Comparison of ENCODE assay signal across 23 cellular contexts in the genomic region with DNA sequence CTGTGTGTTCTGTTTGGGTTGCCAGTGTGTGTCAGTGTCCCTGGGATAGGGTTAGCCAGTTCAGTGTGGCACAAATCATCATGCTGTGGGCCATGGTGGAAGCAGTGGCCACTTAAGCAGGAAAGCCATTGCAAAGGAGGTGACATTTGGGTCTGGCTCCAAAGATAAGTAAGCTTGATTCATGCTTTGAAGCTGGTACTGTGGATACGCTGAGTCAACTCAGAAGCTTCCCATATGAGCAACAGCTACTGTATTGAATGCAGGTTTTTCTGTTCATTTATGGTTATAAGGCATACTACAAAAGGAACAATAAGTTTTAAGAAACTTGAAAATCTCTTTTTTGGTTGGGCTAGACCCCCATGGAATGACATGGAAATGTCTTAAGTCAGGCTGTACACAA.
"Had no signal": no experiment of that assay in that cellular context is flagged by ENCODE, and none has a peak within 500 bp of the region (broad histone marks: within the 10 kb centered on the region; RNA-seq: fewer than 3 reads in every experiment).

No MANE protein-coding gene starts in this region.

- ATAC-seq: stimulated activated memory B cell treated with anti-CD40 and anti-IgM and Interleukin-4, amounts not matched to agents 10 μg/mL and 1 μg/mL and 100 μg/mL, for 72 hours had no signal

- H3K4me1 Mint-ChIP-seq: activated naive CD4-positive, alpha-beta T cell treated with anti-CD3 and anti-CD28 coated beads, Interleukin-2, amount 50 U/mL, for 24 hours; stimulated activated memory B cell treated with anti-CD40 and anti-IgM and Interleukin-4, amounts not matched to agents 10 μg/mL and 1 μg/mL and 100 μg/mL, for 72 hours had no signal

- H3K36me3 ChIP-seq: ascending aorta, breast epithelium, esophagus squamous epithelium, left ventricle myocardium inferior, sigmoid colon, thoracic aorta, upper lobe of left lung had no signal

- H3K27ac Mint-ChIP-seq: activated naive CD4-positive, alpha-beta T cell treated with anti-CD3 and anti-CD28 coated beads, Interleukin-2, amount 50 U/mL, for 24 hours; activated T-cell treated with anti-CD3 and anti-CD28 coated beads, Interleukin-2, amount 50 U/mL, for 72 hours; nephron; stimulated activated memory B cell treated with anti-CD40 and anti-IgM and Interleukin-4, amounts not matched to agents 10 μg/mL and 1 μg/mL and 100 μg/mL, for 72 hours had no signal

- H3K27ac ChIP-seq: ascending aorta, breast epithelium, esophagus squamous epithelium, left ventricle myocardium inferior, sigmoid colon, thoracic aorta, upper lobe of left lung had no signal

- H3K27me3 Mint-ChIP-seq: stimulated activated memory B cell treated with anti-CD40 and anti-IgM and Interleukin-4, amounts not matched to agents 10 μg/mL and 1 μg/mL and 100 μg/mL, for 72 hours had no signal

- H3K27me3 ChIP-seq: ascending aorta, breast epithelium, esophagus squamous epithelium, sigmoid colon, upper lobe of left lung had no signal

- H3K9me3 Mint-ChIP-seq: activated naive CD4-positive, alpha-beta T cell treated with anti-CD3 and anti-CD28 coated beads, Interleukin-2, amount 50 U/mL, for 24 hours; nephron had no signal

- H3K9me3 ChIP-seq: ascending aorta, breast epithelium, esophagus squamous epithelium, left ventricle myocardium inferior, sigmoid colon, thoracic aorta had no signal

- H3K4me1 ChIP-seq: ascending aorta, breast epithelium, esophagus squamous epithelium, left ventricle myocardium inferior, sigmoid colon, upper lobe of left lung had no signal

- FAIRE-seq: frontal cortex had no signal

- DNase-seq: activated CD4-positive, alpha-beta T cell treated with anti-CD3 and anti-CD28 coated beads, Interleukin-2, amount 50 U/mL, for 4 hours; activated gamma-delta T cell; activated T-cell treated with anti-CD3 and anti-CD28 coated beads, Interleukin-2, amount 50 U/mL, for 72 hours; dermis blood vessel endothelial cell; effector memory CD4-positive, alpha-beta T cell; esophagus squamous epithelium; left ventricle myocardium inferior; mammary epithelial cell; midbrain; occipital lobe; posterior cingulate gyrus; sigmoid colon; stimulated activated CD4-positive, alpha-beta T cell treated with anti-CD3 and anti-CD28 coated beads, Interleukin-4, amount 100 ng/mL, for 24 hours; T-helper 1 cell; T-helper 9 cell; upper lobe of left lung had no signal

- H3K36me3 Mint-ChIP-seq: activated naive CD4-positive, alpha-beta T cell treated with anti-CD3 and anti-CD28 coated beads, Interleukin-2, amount 50 U/mL, for 24 hours; stimulated activated memory B cell treated with anti-CD40 and anti-IgM and Interleukin-4, amounts not matched to agents 10 μg/mL and 1 μg/mL and 100 μg/mL, for 72 hours had no signal

- H3K4me3 ChIP-seq: ascending aorta, breast epithelium, esophagus squamous epithelium, left ventricle myocardium inferior, sigmoid colon, thoracic aorta, upper lobe of left lung had no signal

- H3K4me3 Mint-ChIP-seq: activated naive CD4-positive, alpha-beta T cell treated with anti-CD3 and anti-CD28 coated beads, Interleukin-2, amount 50 U/mL, for 24 hours; activated T-cell treated with anti-CD3 and anti-CD28 coated beads, Interleukin-2, amount 50 U/mL, for 72 hours; nephron; stimulated activated memory B cell treated with anti-CD40 and anti-IgM and Interleukin-4, amounts not matched to agents 10 μg/mL and 1 μg/mL and 100 μg/mL, for 72 hours had no signal
